7 cellular contexts compared by ENCODE assay signal in the genomic region with DNA sequence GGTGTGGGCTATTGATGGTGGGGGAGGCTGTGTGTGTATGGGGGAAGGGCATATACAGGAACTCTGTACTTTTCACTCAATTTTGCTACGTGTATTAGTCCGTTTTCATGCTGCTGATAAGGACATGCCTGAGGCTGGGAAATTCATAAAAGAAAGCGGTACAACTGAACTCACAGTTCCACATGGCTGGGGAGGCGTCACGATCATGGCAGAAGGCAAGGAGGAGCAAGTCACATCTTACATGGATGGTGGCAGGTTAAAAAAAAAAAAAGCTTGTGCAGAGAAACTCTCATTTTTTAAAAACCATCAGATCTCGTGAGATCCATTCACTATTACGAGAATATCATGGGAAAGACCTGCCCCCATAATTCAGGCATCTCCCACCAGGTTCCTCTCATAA.
"Had no signal": no experiment of that assay in that cellular context is flagged by ENCODE, and none has a peak within 500 bp of the region (broad histone marks: within the 10 kb centered on the region; RNA-seq: fewer than 3 reads in every experiment).

No MANE protein-coding gene starts in this region.

- ATAC-seq: HepG2 had no signal

- DNase-seq: IMR-90, KBM-7, KG1 had no signal

- H3K4me3 Mint-ChIP-seq: IgD-negative memory B cell had no signal

- FAIRE-seq: HepG2, HTR-8/SVneo had no signal

- H3K27ac ChIP-seq: HL-60 had no signal

- H3K4me1 Mint-ChIP-seq: IgD-negative memory B cell had no signal

- H3K27me3 Mint-ChIP-seq: IgD-negative memory B cell had no signal
